9 cellular contexts compared by ENCODE assay signal in the genomic region with DNA sequence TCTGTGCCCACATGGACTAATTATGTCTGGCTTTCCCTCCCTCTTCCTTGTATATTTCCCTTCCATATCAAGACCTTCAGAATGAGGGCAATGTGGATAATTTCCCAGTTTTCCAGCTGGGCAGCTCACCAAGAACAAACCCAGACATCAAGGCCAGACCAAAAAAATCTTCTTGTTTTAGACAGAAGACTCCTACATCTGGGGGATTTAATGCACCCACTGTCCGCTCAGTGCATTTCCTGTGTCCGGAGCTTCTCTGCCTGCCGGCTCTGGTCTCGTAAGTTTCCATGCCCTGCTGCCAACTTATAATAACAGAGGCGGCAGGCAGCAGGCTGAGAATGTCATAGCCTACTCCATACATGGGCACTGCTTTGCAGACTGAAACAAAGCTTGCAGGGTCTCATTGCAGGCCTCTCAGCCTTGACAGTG.
DNase-seq lines count a peak whose midpoint lies in the region; ATAC-seq and TF ChIP-seq lines count a peak whose summit lies in the region.
"Had no signal": no experiment of that assay in that cellular context is flagged by ENCODE, and none has a peak within 500 bp of the region (broad histone marks: within the 10 kb centered on the region; RNA-seq: fewer than 3 reads in every experiment).

No MANE protein-coding gene starts in this region.

- H3K27ac ChIP-seq in Peyer's patch (peak overlapping the region; percentile 40 to 77 (median 61)), subcutaneous abdominal adipose tissue (ENCODE audit: low read depth, low read length) (peak overlapping the region; percentile 73)
- no peak overlapping the region for H3K27ac ChIP-seq in CD4-positive, alpha-beta memory T cell (ENCODE audit: low read depth, low read length)

- H3K4me3 Mint-ChIP-seq in memory B cell = no peak overlapping the region
- H3K4me3 Mint-ChIP-seq in activated CD4-positive, alpha-beta memory T cell treated with anti-CD3 and anti-CD28 coated beads for 36 hours = no peak overlapping the region
- H3K4me3 Mint-ChIP-seq in CD4-positive, alpha-beta memory T cell = no peak overlapping the region
- H3K4me3 Mint-ChIP-seq: activated B cell treated with CpG ODN at 0.5 μM for 24 hours had no signal

- DNase-seq in Peyer's patch = no peak
- no peak for DNase-seq in memory B cell (ENCODE audit: low spot score in 2 of 2)
- no peak for DNase-seq in activated CD4-positive, alpha-beta memory T cell treated with anti-CD3 and anti-CD28 coated beads for 36 hours
- DNase-seq in CD4-positive, alpha-beta memory T cell = no peak
- DNase-seq in LoVo (ENCODE audit: low spot score) = no peak
- DNase-seq: activated B cell treated with CpG ODN at 0.5 μM for 24 hours had no signal

- peaks cover 0 to 4% (median 0%) of the 10 kb centered on the region in 3 donors for H3K36me3 ChIP-seq in Peyer's patch
- no peaks in the 10 kb centered on the region for H3K36me3 ChIP-seq in endocrine pancreas (ENCODE audit: control insufficient read depth, insufficient read depth, low read length)
- peaks cover 0 to 6% (median 3%) of the 10 kb centered on the region in 5 donors for H3K36me3 ChIP-seq in subcutaneous abdominal adipose tissue (ENCODE audit: control insufficient read depth in 5 of 5, insufficient read depth in 5 of 5, low read length in 5 of 5)
- H3K36me3 ChIP-seq in CD4-positive, alpha-beta memory T cell (ENCODE audit: insufficient read depth, low read length) = peaks cover 22% of the 10 kb centered on the region

- H3K27me3 ChIP-seq in Peyer's patch (no peaks in the 10 kb centered on the region), endocrine pancreas (ENCODE audit: control insufficient read depth, insufficient read depth, low read length) (no peaks in the 10 kb centered on the region), subcutaneous abdominal adipose tissue (ENCODE audit: control insufficient read depth in 5 of 5, insufficient read depth in 4 of 5, low read length in 5 of 5) (no peaks in the 10 kb centered on the region)
- no peaks in the 10 kb centered on the region for H3K27me3 ChIP-seq in CD4-positive, alpha-beta memory T cell (ENCODE audit: insufficient read depth, low read length)

- no peak for TF ChIP-seq POLR2A in Peyer's patch (IDR thresholded peaks at IDR 0.05)

- no peak for TF ChIP-seq CTCF in Peyer's patch (IDR thresholded peaks at IDR 0.05)

- intact Hi-C loops in activated CD4-positive, alpha-beta memory T cell treated with anti-CD3 and anti-CD28 coated beads for 36 hours (cut with micrococcal nuclease) = no loop called here
- intact Hi-C loops in CD4-positive, alpha-beta memory T cell (cut with micrococcal nuclease) = no loop called here

- ATAC-seq in memory B cell (ENCODE audit: low read depth) (no peak), GM19035 (IDR thresholded peaks at IDR 0.05; ENCODE audit: unreplicated experiment) (no peak)

- H3K4me1 ChIP-seq in Peyer's patch (peaks cover 0 to 28% (median 4%) of the 10 kb centered on the region in 4 donors), endocrine pancreas (ENCODE audit: control insufficient read depth, insufficient read depth, low read length) (peaks cover 10% of the 10 kb centered on the region), subcutaneous abdominal adipose tissue (ENCODE audit: control insufficient read depth in 5 of 5, insufficient read depth in 5 of 5, low read length in 5 of 5) (peaks cover 9 to 53% (median 42%) of the 10 kb centered on the region in 5 donors)
- H3K4me1 ChIP-seq in CD4-positive, alpha-beta memory T cell (ENCODE audit: insufficient read depth, low read length) = peaks cover 16% of the 10 kb centered on the region

- CTCF ChIA-PET in activated CD4-positive, alpha-beta memory T cell treated with anti-CD3 and anti-CD28 coated beads for 36 hours (lab: Charles Lee) = no interaction called here
- CTCF ChIA-PET in CD4-positive, alpha-beta memory T cell (lab: Charles Lee; ENCODE audit: partially characterized antibody) = interaction anchor here (1.0 kb wide), 1 partner anchor 9 kb away, joined by 3 read pairs; no protein-coding TSS in a partner anchor

- peak overlapping the region; percentile 87 for H3K27ac Mint-ChIP-seq in memory B cell
- H3K27ac Mint-ChIP-seq in activated CD4-positive, alpha-beta memory T cell treated with anti-CD3 and anti-CD28 coated beads for 36 hours = no peak overlapping the region
- peak overlapping the region in 3 of 7 donors; percentile 52 to 80 (median 77) for H3K27ac Mint-ChIP-seq in CD4-positive, alpha-beta memory T cell
- H3K27ac Mint-ChIP-seq: activated B cell treated with CpG ODN at 0.5 μM for 24 hours had no signal

- H3K9me3 Mint-ChIP-seq in memory B cell = peaks cover 11% of the 10 kb centered on the region
- peaks cover 23% of the 10 kb centered on the region for H3K9me3 Mint-ChIP-seq in activated CD4-positive, alpha-beta memory T cell treated with anti-CD3 and anti-CD28 coated beads for 36 hours
- peaks cover 0 to 23% (median 12%) of the 10 kb centered on the region in 8 donors for H3K9me3 Mint-ChIP-seq in CD4-positive, alpha-beta memory T cell

- H3K4me3 ChIP-seq in Peyer's patch (no peak overlapping the region), endocrine pancreas (ENCODE audit: control insufficient read depth, insufficient read depth, low read length) (peak overlapping the region; percentile 14), subcutaneous abdominal adipose tissue (ENCODE audit: low read depth in 1 of 5, low read length in 5 of 5) (peak overlapping the region in 1 of 5 donors; percentile 5)
- no peak overlapping the region for H3K4me3 ChIP-seq in CD4-positive, alpha-beta memory T cell (ENCODE audit: low read length in 2 of 2)

- peaks cover 63% of the 10 kb centered on the region for H3K36me3 Mint-ChIP-seq in memory B cell
- peaks cover 80% of the 10 kb centered on the region for H3K36me3 Mint-ChIP-seq in activated CD4-positive, alpha-beta memory T cell treated with anti-CD3 and anti-CD28 coated beads for 36 hours
- peaks cover 72 to 89% of the 10 kb centered on the region in 2 donors for H3K36me3 Mint-ChIP-seq in CD4-positive, alpha-beta memory T cell

- no peaks in the 10 kb centered on the region for H3K27me3 Mint-ChIP-seq in memory B cell
- no peaks in the 10 kb centered on the region for H3K27me3 Mint-ChIP-seq in activated CD4-positive, alpha-beta memory T cell treated with anti-CD3 and anti-CD28 coated beads for 36 hours
- no peaks in the 10 kb centered on the region for H3K27me3 Mint-ChIP-seq in CD4-positive, alpha-beta memory T cell
- H3K27me3 Mint-ChIP-seq: activated B cell treated with CpG ODN at 0.5 μM for 24 hours had no signal

- H3K9ac ChIP-seq in endocrine pancreas (ENCODE audit: control insufficient read depth, insufficient read depth, low read length) (no peak overlapping the region), subcutaneous abdominal adipose tissue (ENCODE audit: low read length in 5 of 5) (peak overlapping the region in 4 of 5 donors; percentile 25 to 57 (median 43))

- POLR2A ChIA-PET in activated CD4-positive, alpha-beta memory T cell treated with anti-CD3 and anti-CD28 coated beads for 36 hours (lab: Charles Lee) = interaction anchor here (1.3 kb wide), 1 partner anchor 214 kb away, joined by 4 read pairs; the partner anchor contains the start of gene ETV6
- POLR2A ChIA-PET in CD4-positive, alpha-beta memory T cell (lab: Charles Lee; ENCODE audit: partially characterized antibody) = no interaction called here

- peaks cover 11% of the 10 kb centered on the region for H3K4me1 Mint-ChIP-seq in memory B cell
- H3K4me1 Mint-ChIP-seq in activated CD4-positive, alpha-beta memory T cell treated with anti-CD3 and anti-CD28 coated beads for 36 hours (ENCODE audit: low read depth) = peaks cover 73% of the 10 kb centered on the region
- peaks cover 9 to 36% (median 22%) of the 10 kb centered on the region in 4 donors for H3K4me1 Mint-ChIP-seq in CD4-positive, alpha-beta memory T cell
- H3K4me1 Mint-ChIP-seq: activated B cell treated with CpG ODN at 0.5 μM for 24 hours had no signal

- H3K9me3 ChIP-seq in Peyer's patch (peaks cover 0 to 3% (median 0%) of the 10 kb centered on the region in 4 donors), endocrine pancreas (ENCODE audit: control insufficient read depth, low read length) (peaks cover 3% of the 10 kb centered on the region), subcutaneous abdominal adipose tissue (ENCODE audit: control insufficient read depth in 5 of 5, low read length in 5 of 5) (peaks cover 3 to 12% (median 6%) of the 10 kb centered on the region in 5 donors)
- peaks cover 5 to 6% of the 10 kb centered on the region in 2 donors for H3K9me3 ChIP-seq in CD4-positive, alpha-beta memory T cell (ENCODE audit: control insufficient read depth in 1 of 2, low read length in 2 of 2)
